In the genomic region with DNA sequence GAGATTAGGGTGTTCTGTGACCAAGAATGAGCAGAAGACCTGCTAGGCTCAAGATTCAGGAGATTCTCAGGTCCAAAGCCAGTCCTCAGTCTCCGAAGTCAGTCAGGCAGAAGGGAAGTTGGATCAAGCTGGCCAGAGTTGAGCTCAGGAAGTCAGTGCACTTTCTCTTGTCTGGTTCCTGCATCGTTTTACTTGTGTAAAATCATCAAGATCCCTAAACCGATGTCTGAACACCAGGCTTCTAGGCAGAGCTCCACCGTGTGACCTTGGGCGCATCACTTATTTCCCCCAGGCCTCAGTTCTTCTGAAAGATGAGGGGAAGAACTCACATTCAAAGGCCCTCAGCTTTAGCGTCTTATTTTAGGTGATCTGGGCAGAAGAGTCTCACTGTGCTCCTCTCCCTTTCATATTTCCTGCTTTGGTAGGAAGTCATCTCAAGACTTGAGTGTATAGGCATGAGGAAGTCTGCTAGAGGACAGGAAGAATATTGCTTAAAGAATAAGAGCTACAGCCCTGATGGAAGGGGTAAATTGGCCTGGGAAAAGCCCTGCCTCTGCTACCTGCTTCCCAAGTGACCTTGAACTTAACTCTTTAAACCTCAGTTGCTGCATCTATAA, we compare ENCODE assay signal across 11 cellular contexts. TPM values are rescaled to one million over a fixed set of nuclear protein-coding genes. Genes with fewer than 3 reads are reported as not detected.
DNase-seq lines count a peak whose midpoint lies in the region; ATAC-seq and TF ChIP-seq lines count a peak whose summit lies in the region.
"Had no signal": no experiment of that assay in that cellular context is flagged by ENCODE, and none has a peak within 500 bp of the region (broad histone marks: within the 10 kb centered on the region; RNA-seq: fewer than 3 reads in every experiment).

No MANE protein-coding gene starts in this region.

- intact Hi-C loops in activated naive CD4-positive, alpha-beta T cell treated with anti-CD3 and anti-CD28 coated beads for 36 hours (cut with micrococcal nuclease): no loop called here

- no peaks in the 10 kb centered on the region for H3K9me3 Mint-ChIP-seq in activated naive CD4-positive, alpha-beta T cell treated with anti-CD3 and anti-CD28 coated beads for 36 hours
- no peaks in the 10 kb centered on the region for H3K9me3 Mint-ChIP-seq in immature natural killer cell
- no peaks in the 10 kb centered on the region for H3K9me3 Mint-ChIP-seq in stimulated activated naive CD8-positive, alpha-beta T cell treated with anti-CD3 and anti-CD28 coated beads, Interleukin-15, amount 100 ng/mL, for 72 hours
- H3K9me3 Mint-ChIP-seq: mesothelial cell of epicardium had no signal

- CTCF ChIA-PET in activated naive CD4-positive, alpha-beta T cell treated with anti-CD3 and anti-CD28 coated beads for 36 hours (lab: Charles Lee): interaction anchor here (0.6 to 3.4 kb wide), 8 partner anchors 11 to 632 kb away, joined by 3 to 13 read pairs (median 3); a partner anchor contains a TSS
- CTCF ChIA-PET in HEK293T (lab: Yijun Ruan, JAX): interaction anchor here (1.0 to 1.7 kb wide), 6 partner anchors 11 to 490 kb away, joined by 3 to 6 read pairs (median 4); no protein-coding TSS in a partner anchor

- H3K4me3 Mint-ChIP-seq in activated naive CD4-positive, alpha-beta T cell treated with anti-CD3 and anti-CD28 coated beads for 36 hours: peak overlapping the region; percentile 23
- H3K4me3 Mint-ChIP-seq in immature natural killer cell: no peak overlapping the region
- H3K4me3 Mint-ChIP-seq in stimulated activated naive CD8-positive, alpha-beta T cell treated with anti-CD3 and anti-CD28 coated beads, Interleukin-15, amount 100 ng/mL, for 72 hours: peak overlapping the region in 1 of 2 donors; percentile 9
- H3K4me3 Mint-ChIP-seq: mesothelial cell of epicardium had no signal

- no peaks in the 10 kb centered on the region for H3K27me3 Mint-ChIP-seq in activated naive CD4-positive, alpha-beta T cell treated with anti-CD3 and anti-CD28 coated beads for 36 hours (ENCODE audit: low read depth)
- H3K27me3 Mint-ChIP-seq in immature natural killer cell (ENCODE audit: low read depth in 3 of 3): peaks cover 0 to 3% (median 0%) of the 10 kb centered on the region in 3 donors
- no peaks in the 10 kb centered on the region for H3K27me3 Mint-ChIP-seq in stimulated activated naive CD8-positive, alpha-beta T cell treated with anti-CD3 and anti-CD28 coated beads, Interleukin-15, amount 100 ng/mL, for 72 hours

- H3K4me1 Mint-ChIP-seq in activated naive CD4-positive, alpha-beta T cell treated with anti-CD3 and anti-CD28 coated beads for 36 hours (ENCODE audit: low read depth): peaks cover 73% of the 10 kb centered on the region
- peaks cover 45 to 58% of the 10 kb centered on the region in 2 donors for H3K4me1 Mint-ChIP-seq in immature natural killer cell
- H3K4me1 Mint-ChIP-seq in stimulated activated naive CD8-positive, alpha-beta T cell treated with anti-CD3 and anti-CD28 coated beads, Interleukin-15, amount 100 ng/mL, for 72 hours: peaks cover 65% of the 10 kb centered on the region

- H3K27ac Mint-ChIP-seq in activated naive CD4-positive, alpha-beta T cell treated with anti-CD3 and anti-CD28 coated beads for 36 hours: peak overlapping the region; percentile 57
- H3K27ac Mint-ChIP-seq in immature natural killer cell: peak overlapping the region in 5 of 6 donors; percentile 14 to 67 (median 39)
- peak overlapping the region; percentile 32 to 92 for H3K27ac Mint-ChIP-seq in stimulated activated naive CD8-positive, alpha-beta T cell treated with anti-CD3 and anti-CD28 coated beads, Interleukin-15, amount 100 ng/mL, for 72 hours
- H3K27ac Mint-ChIP-seq: mesothelial cell of epicardium had no signal

- DNase-seq in activated naive CD4-positive, alpha-beta T cell treated with anti-CD3 and anti-CD28 coated beads for 36 hours: peak; percentile 12
- DNase-seq in activated naive CD4-positive, alpha-beta T cell treated with anti-CD3 and anti-CD28 coated beads, Interleukin-2, amount 50 U/mL, for 16 hours: no peak
- DNase-seq in UCSD-AML1 (lab: John Stamatoyannopoulos, UW; ENCODE audit: unreplicated experiment): peak; percentile 36
- no peak for DNase-seq in immature natural killer cell
- no peak for DNase-seq in stimulated activated naive CD8-positive, alpha-beta T cell treated with anti-CD3 and anti-CD28 coated beads, Interleukin-15, amount 100 ng/mL, for 72 hours
- DNase-seq in central memory CD4-positive, alpha-beta T cell: no peak
- DNase-seq in epidermal melanocyte (ENCODE audit: insufficient read length, low spot score): no peak
- DNase-seq in HEK293T (ENCODE audit: extremely low spot score): no peak
- DNase-seq: NCI-H1436 treated with DMSO at 0.1 percent for 48 hours; stimulated activated CD4-positive, alpha-beta T cell treated with anti-CD3 and anti-CD28 coated beads, Interleukin-15, amount 100 ng/mL, for 24 hours had no signal

- ATAC-seq in stimulated activated naive CD8-positive, alpha-beta T cell treated with anti-CD3 and anti-CD28 coated beads, Interleukin-15, amount 100 ng/mL, for 72 hours: no peak

- H3K36me3 Mint-ChIP-seq in activated naive CD4-positive, alpha-beta T cell treated with anti-CD3 and anti-CD28 coated beads for 36 hours (ENCODE audit: low read depth): no peaks in the 10 kb centered on the region
- no peaks in the 10 kb centered on the region for H3K36me3 Mint-ChIP-seq in immature natural killer cell
- H3K36me3 Mint-ChIP-seq: mesothelial cell of epicardium had no signal

- POLR2A ChIA-PET in HEK293T (lab: Yijun Ruan, JAX): interaction anchor here (1.8 kb wide), 1 partner anchor 19 kb away, joined by 5 read pairs; no protein-coding TSS in a partner anchor

TF ChIP-seq in HEK293T, 16 proteins besides CTCF, POLR2A, EP300 and RAD21:
- TF ChIP-seq LEF1 (IDR thresholded peaks at IDR 0.05; ENCODE audit: borderline replicate concordance) (no peak), ELF4 (IDR thresholded peaks at IDR 0.05) (no peak), FOXM1 (IDR thresholded peaks at IDR 0.05; ENCODE audit: borderline replicate concordance) (no peak), SUZ12 (IDR thresholded peaks at IDR 0.05) (no peak), HDGF (IDR thresholded peaks at IDR 0.05; ENCODE audit: borderline replicate concordance) (no peak), CTBP1 (IDR thresholded peaks at IDR 0.05; ENCODE audit: borderline replicate concordance) (no peak), L3MBTL2 (conservative IDR thresholded peaks at IDR 0.05) (no peak), FOXK2 (IDR thresholded peaks at IDR 0.05) (no peak), FOXA1 (IDR thresholded peaks at IDR 0.05) (no peak), BHLHE40 (IDR thresholded peaks at IDR 0.05; ENCODE audit: borderline replicate concordance) (no peak), ZNF384 (IDR thresholded peaks at IDR 0.05) (no peak), TARDBP (IDR thresholded peaks at IDR 0.05) (no peak), SP1 (IDR thresholded peaks at IDR 0.05) (no peak), ARNT (IDR thresholded peaks at IDR 0.05) (no peak)
- TF ChIP-seq, protein P1, sequence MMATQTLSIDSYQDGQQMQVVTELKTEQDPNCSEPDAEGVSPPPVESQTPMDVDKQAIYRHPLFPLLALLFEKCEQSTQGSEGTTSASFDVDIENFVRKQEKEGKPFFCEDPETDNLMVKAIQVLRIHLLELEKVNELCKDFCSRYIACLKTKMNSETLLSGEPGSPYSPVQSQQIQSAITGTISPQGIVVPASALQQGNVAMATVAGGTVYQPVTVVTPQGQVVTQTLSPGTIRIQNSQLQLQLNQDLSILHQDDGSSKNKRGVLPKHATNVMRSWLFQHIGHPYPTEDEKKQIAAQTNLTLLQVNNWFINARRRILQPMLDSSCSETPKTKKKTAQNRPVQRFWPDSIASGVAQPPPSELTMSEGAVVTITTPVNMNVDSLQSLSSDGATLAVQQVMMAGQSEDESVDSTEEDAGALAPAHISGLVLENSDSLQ (IDR thresholded peaks at IDR 0.05): no peak

RNA-seq across cellular contexts. Expression of a gene that starts 20.2 kb away (rescaled TPM):
- total RNA-seq in activated naive CD4-positive, alpha-beta T cell treated with anti-CD3 and anti-CD28 coated beads for 36 hours: 10 to 100 TPM; 29.8 to 30.0 TPM
- 10 to 100 TPM; 12.9 to 34.1 (median 15.6) TPM for polyA plus RNA-seq in immature natural killer cell

RNA-seq across cellular contexts. Expression of a gene that starts 42.7 kb away (rescaled TPM):
- 10 to 100 TPM; 67.5 to 69.6 TPM for total RNA-seq in activated naive CD4-positive, alpha-beta T cell treated with anti-CD3 and anti-CD28 coated beads for 36 hours
- 10 to 100 TPM; 44.5 to 60.5 (median 47.6) TPM for polyA plus RNA-seq in immature natural killer cell

Comparison
In these comparisons a context has a peak if more than half of its experiments do, and no peak if none do; other contexts are left out.
1. DNase-seq: peak in activated naive CD4-positive, alpha-beta T cell treated with anti-CD3 and anti-CD28 coated beads for 36 hours (single experiment) and UCSD-AML1 (single experiment); none in activated naive CD4-positive, alpha-beta T cell treated with anti-CD3 and anti-CD28 coated beads, Interleukin-2, amount 50 U/mL, for 16 hours (single experiment), immature natural killer cell (0 of 3), stimulated activated naive CD8-positive, alpha-beta T cell treated with anti-CD3 and anti-CD28 coated beads, Interleukin-15, amount 100 ng/mL, for 72 hours (0 of 2), central memory CD4-positive, alpha-beta T cell (single experiment), epidermal melanocyte (single experiment) and HEK293T (single experiment).
2. Peak in every context shown above with its lines, with median percentiles within 50 percentile points of each other: H3K27ac Mint-ChIP-seq.